ENCODE assay signal across 8 cellular contexts in the genomic region with DNA sequence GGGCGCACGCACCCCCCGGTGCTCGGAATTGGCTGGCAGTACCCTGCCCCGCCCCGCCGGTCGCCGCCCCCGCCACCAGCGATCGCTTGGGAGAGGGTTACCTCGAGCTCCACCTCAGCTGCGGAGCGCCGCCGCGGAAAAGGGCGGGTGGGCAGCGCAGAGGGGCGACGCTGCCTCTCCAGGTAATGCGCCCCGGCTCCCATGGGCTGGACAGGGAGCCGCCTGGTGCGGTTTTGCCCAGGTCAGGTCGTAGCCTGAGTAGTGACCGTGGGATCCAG. TPM values are rescaled to one million over a fixed set of nuclear protein-coding genes. Genes with fewer than 3 reads are reported as not detected.
DNase-seq lines count a peak whose midpoint lies in the region; ATAC-seq and TF ChIP-seq lines count a peak whose summit lies in the region.

No MANE protein-coding gene starts in this region.

- peak overlapping the region in 1 of 3 donors; percentile 93 for H3K27ac Mint-ChIP-seq in CD4-positive, CD25-positive, alpha-beta regulatory T cell
- peak overlapping the region; percentile 85 to 95 for H3K27ac Mint-ChIP-seq in activated naive CD4-positive, alpha-beta T cell treated with anti-CD3 and anti-CD28 coated beads, Interleukin-2, amount 50 U/mL, for 72 hours

- no TSS peak for BruUV-seq in Panc1 (replicated peaks; lab: Mats Ljungman, UMichigan)

- in situ Hi-C loops in Panc1 (cut with HindIII; ENCODE audit: low pct_unique_long_range_greater_than_20kb, low sequenced_read_pairs): no loop called here

- POLR2A ChIA-PET in Panc1 (lab: Charles Lee): no interaction called here

- peaks cover 0 to 47% (median 22%) of the 10 kb centered on the region in 4 donors for H3K4me1 Mint-ChIP-seq in CD4-positive, CD25-positive, alpha-beta regulatory T cell

- peak overlapping the region; percentile 13 for H3K4me3 ChIP-seq in CD4-positive, CD25-positive, alpha-beta regulatory T cell (ENCODE audit: low read depth, low read length)
- H3K4me3 ChIP-seq in Panc1 (ENCODE audit: low read depth in 2 of 2, low read length in 2 of 2): peak overlapping the region; percentile 66 to 68
- H3K4me3 ChIP-seq in skeletal muscle tissue (ENCODE audit: low read length in 3 of 3): peak overlapping the region; percentile 91 to 94 (median 94)

- peak in 1 of 2 donors; percentile 10 for ATAC-seq in CD4-positive, CD25-positive, alpha-beta regulatory T cell (ENCODE audit: low read depth in 2 of 2)
- peak; percentile 47 for ATAC-seq in Panc1
- peak; percentile 8 to 28 for ATAC-seq in activated naive CD4-positive, alpha-beta T cell treated with anti-CD3 and anti-CD28 coated beads, Interleukin-2, amount 50 U/mL, for 72 hours
- no peak for ATAC-seq in left ventricle myocardium superior
- no peak for ATAC-seq in GM21825 (IDR thresholded peaks at IDR 0.05; ENCODE audit: unreplicated experiment)

- no peak overlapping the region for H3K27ac ChIP-seq in CD4-positive, CD25-positive, alpha-beta regulatory T cell (ENCODE audit: insufficient read depth, low read length, poor library complexity, severe bottlenecking)
- H3K27ac ChIP-seq in Panc1 (ENCODE audit: low read length): no peak overlapping the region; the same call in 1 of the 2 replicates
- peak overlapping the region; percentile 86 for H3K27ac ChIP-seq in skeletal muscle tissue (ENCODE audit: low read depth, low read length)

- H3K27me3 Mint-ChIP-seq in CD4-positive, CD25-positive, alpha-beta regulatory T cell: no peaks in the 10 kb centered on the region

- peak overlapping the region; percentile 82 to 96 (median 85) for H3K9ac ChIP-seq in skeletal muscle tissue (ENCODE audit: low read depth in 1 of 3, low read length in 3 of 3)

- no peaks in the 10 kb centered on the region for H3K36me3 Mint-ChIP-seq in CD4-positive, CD25-positive, alpha-beta regulatory T cell
- peaks cover 8 to 24% of the 10 kb centered on the region in 2 donors for H3K36me3 Mint-ChIP-seq in activated naive CD4-positive, alpha-beta T cell treated with anti-CD3 and anti-CD28 coated beads, Interleukin-2, amount 50 U/mL, for 72 hours

- H3K9me3 Mint-ChIP-seq in CD4-positive, CD25-positive, alpha-beta regulatory T cell: no peaks in the 10 kb centered on the region
- H3K9me3 Mint-ChIP-seq in activated naive CD4-positive, alpha-beta T cell treated with anti-CD3 and anti-CD28 coated beads, Interleukin-2, amount 50 U/mL, for 72 hours: no peaks in the 10 kb centered on the region

- peak overlapping the region; percentile 92 to 97 (median 94) for H3K4me3 Mint-ChIP-seq in CD4-positive, CD25-positive, alpha-beta regulatory T cell

- CTCF ChIA-PET in Panc1 (lab: Charles Lee): interaction anchor here (1.0 kb wide), 1 partner anchor 198 kb away, joined by 5 read pairs; no protein-coding TSS in a partner anchor

- intact Hi-C loops in Panc1 (cut with micrococcal nuclease; ENCODE audit: unreplicated experiment) (loop anchor here (5.0 kb wide), 1 partner anchor 57 kb away; no protein-coding TSS in a partner anchor), left ventricle myocardium superior (cut with micrococcal nuclease) (loop anchor here (10.0 kb wide), 1 partner anchor 89 kb away; no protein-coding TSS in a partner anchor)

- no peaks in the 10 kb centered on the region for H3K27me3 ChIP-seq in CD4-positive, CD25-positive, alpha-beta regulatory T cell (ENCODE audit: control insufficient read depth, insufficient read depth, low read length)
- no peaks in the 10 kb centered on the region for H3K27me3 ChIP-seq in Panc1 (ENCODE audit: control insufficient read depth, insufficient read depth, low read length)
- no peaks in the 10 kb centered on the region for H3K27me3 ChIP-seq in skeletal muscle tissue (ENCODE audit: control insufficient read depth in 3 of 3, insufficient read depth in 3 of 3, low read length in 3 of 3)

- H3K4me1 ChIP-seq in CD4-positive, CD25-positive, alpha-beta regulatory T cell (ENCODE audit: control insufficient read depth, insufficient read depth, low read length, poor library complexity, severe bottlenecking): peaks cover 35% of the 10 kb centered on the region
- H3K4me1 ChIP-seq in Panc1 (ENCODE audit: control insufficient read depth, insufficient read depth, low read length): peaks cover 12% of the 10 kb centered on the region
- H3K4me1 ChIP-seq in skeletal muscle tissue (ENCODE audit: control insufficient read depth in 3 of 3, insufficient read depth in 3 of 3, low read length in 3 of 3): peaks cover 48 to 61% (median 51%) of the 10 kb centered on the region in 3 donors

- TF ChIP-seq CTCF in Panc1 (IDR thresholded peaks at IDR 0.05): no peak

- H3K9me3 ChIP-seq in CD4-positive, CD25-positive, alpha-beta regulatory T cell (ENCODE audit: control insufficient read depth in 2 of 2, low read length in 2 of 2): no peaks in the 10 kb centered on the region
- H3K9me3 ChIP-seq in Panc1 (ENCODE audit: control insufficient read depth, insufficient read depth, low read depth, low read length) (no peaks in the 10 kb centered on the region), skeletal muscle tissue (ENCODE audit: control insufficient read depth in 3 of 3, low read length in 3 of 3) (no peaks in the 10 kb centered on the region)

- no peaks in the 10 kb centered on the region for H3K36me3 ChIP-seq in CD4-positive, CD25-positive, alpha-beta regulatory T cell (ENCODE audit: control insufficient read depth, insufficient read depth, low read length)
- H3K36me3 ChIP-seq in Panc1 (ENCODE audit: control insufficient read depth, insufficient read depth, low read length) (no peaks in the 10 kb centered on the region; the same call in 1 of the 2 replicates), skeletal muscle tissue (ENCODE audit: control insufficient read depth in 3 of 3, insufficient read depth in 3 of 3, low read length in 3 of 3) (peaks cover 0 to 6% (median 0%) of the 10 kb centered on the region in 3 donors)

- peak; percentile 41 to 49 (median 45) for DNase-seq in CD4-positive, CD25-positive, alpha-beta regulatory T cell
- no peak for DNase-seq in Panc1 (ENCODE audit: low read depth, low spot score)
- peak; percentile 65 to 66 for DNase-seq in activated naive CD4-positive, alpha-beta T cell treated with anti-CD3 and anti-CD28 coated beads, Interleukin-2, amount 50 U/mL, for 72 hours (ENCODE audit: low spot score in 2 of 2)
- peak; percentile 62 for DNase-seq in left ventricle myocardium superior
- no peak for DNase-seq in NCI-H2107 treated with DMSO at 0.1 percent for 48 hours (lab: John Stamatoyannopoulos, UW; ENCODE audit: unreplicated experiment)
- DNase-seq in foreskin melanocyte: no peak

RNA-seq across cellular contexts. Expression of a gene that starts 1.3 kb away (rescaled TPM):
- total RNA-seq in CD4-positive, CD25-positive, alpha-beta regulatory T cell: 96.3 TPM
- 1 to 10 TPM; 2.8 to 6.2 (median 3.9) TPM for polyA plus RNA-seq in CD4-positive, CD25-positive, alpha-beta regulatory T cell
- 17.1 TPM for total RNA-seq in Panc1 (2021; ENCODE audit: unreplicated experiment)
- 14.0 TPM for polyA plus RNA-seq in Panc1 (2012; ENCODE audit: insufficient read length)
- 100 to 1,000 TPM in 1 of 2 donors, 10 to 100 TPM in 1; 77.0 to 181 TPM for total RNA-seq in activated naive CD4-positive, alpha-beta T cell treated with anti-CD3 and anti-CD28 coated beads, Interleukin-2, amount 50 U/mL, for 72 hours
- total RNA-seq in left ventricle myocardium superior: 30.8 TPM
- 9.9 TPM for total RNA-seq in skeletal muscle tissue

Comparison
In these comparisons a context has a peak if more than half of its experiments do, and no peak if none do; other contexts are left out.
1. ATAC-seq: peak in Panc1 (single experiment) and activated naive CD4-positive, alpha-beta T cell treated with anti-CD3 and anti-CD28 coated beads, Interleukin-2, amount 50 U/mL, for 72 hours (2 of 2); none in left ventricle myocardium superior (single experiment) and GM21825 (single experiment).
2. DNase-seq: peak in CD4-positive, CD25-positive, alpha-beta regulatory T cell (3 of 3), activated naive CD4-positive, alpha-beta T cell treated with anti-CD3 and anti-CD28 coated beads, Interleukin-2, amount 50 U/mL, for 72 hours (2 of 2) and left ventricle myocardium superior (single experiment); none in Panc1 (single experiment), NCI-H2107 treated with DMSO at 0.1 percent for 48 hours (single experiment) and foreskin melanocyte (single experiment).
3. H3K4me3 ChIP-seq: peak in every context shown above with its lines; median percentile 94 in skeletal muscle tissue; 67 in Panc1; 13 in CD4-positive, CD25-positive, alpha-beta regulatory T cell.